Comparison of ENCODE assay signal across 9 cellular contexts in the genomic region with DNA sequence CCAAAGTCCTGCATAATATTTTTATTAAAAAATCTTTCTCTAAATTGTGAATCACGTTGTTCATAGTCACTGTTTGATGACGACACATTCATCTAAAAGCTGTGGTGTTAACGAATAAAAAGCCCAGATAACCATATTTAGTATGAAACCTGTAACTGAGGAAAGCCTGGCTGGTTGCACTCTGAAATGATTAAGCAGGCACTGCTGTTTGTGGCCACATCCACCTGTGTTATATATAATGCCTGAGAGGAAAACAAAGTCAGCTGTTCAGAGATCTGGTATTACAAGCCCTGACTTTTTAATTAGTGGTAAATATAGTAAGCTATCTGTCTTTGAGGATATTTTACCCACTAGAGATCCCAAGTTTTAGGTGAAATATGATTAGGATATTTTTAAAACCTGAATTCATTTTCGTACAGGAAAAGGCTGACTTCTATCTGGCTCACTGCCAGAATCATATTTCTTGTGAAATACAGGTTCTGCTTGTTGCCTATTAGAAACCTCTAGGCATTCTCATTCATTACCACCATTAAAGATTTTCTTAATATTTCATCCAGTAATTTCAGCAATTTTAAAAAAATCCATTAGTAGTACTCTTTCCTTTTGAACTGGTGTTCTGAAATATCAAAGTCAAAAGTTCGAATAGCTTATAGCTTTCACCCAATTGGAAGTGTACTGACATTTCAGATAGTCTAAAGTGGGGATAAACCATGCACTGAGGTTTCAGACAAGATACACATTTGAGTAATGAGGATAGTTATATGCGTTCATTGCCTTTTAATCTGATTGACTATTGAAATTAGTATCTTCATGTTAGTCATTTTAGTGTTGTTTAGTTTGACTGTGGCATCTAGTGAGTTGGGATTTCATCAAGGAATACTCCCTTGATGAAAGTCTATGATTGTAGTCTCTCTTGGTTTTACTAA.
DNase-seq lines count a peak whose midpoint lies in the region; ATAC-seq and TF ChIP-seq lines count a peak whose summit lies in the region.
"Had no signal": no experiment of that assay in that cellular context is flagged by ENCODE, and none has a peak within 500 bp of the region (broad histone marks: within the 10 kb centered on the region; RNA-seq: fewer than 3 reads in every experiment).

No MANE protein-coding gene starts in this region.

- H3K27ac Mint-ChIP-seq in osteocyte (ENCODE audit: unreplicated experiment): peak overlapping the region; percentile 95

- H3K27me3 ChIP-seq in PC-3 (ENCODE audit: low read length): no peaks in the 10 kb centered on the region

- H3K27ac ChIP-seq in PC-3 (ENCODE audit: low read length): peak overlapping the region; percentile 87
- H3K27ac ChIP-seq in OCI-LY7 (ENCODE audit: low read depth, low read length, poor library complexity, severe bottlenecking): no peak overlapping the region
- H3K27ac ChIP-seq: 22Rv1 had no signal

- BruUV-seq in PC-3 (replicated peaks; lab: Mats Ljungman, UMichigan) (TSS peak; percentile 93), OCI-LY7 (replicated peaks; lab: Mats Ljungman, UMichigan) (no TSS peak)

- H3K79me2 ChIP-seq in PC-3 (ENCODE audit: low read length) (peaks cover 36% of the 10 kb centered on the region), OCI-LY7 (ENCODE audit: insufficient read depth, low read depth, low read length) (no peaks in the 10 kb centered on the region; the same call in 1 of the 2 replicates)

- peaks cover 38% of the 10 kb centered on the region for H3K4me1 Mint-ChIP-seq in osteocyte (ENCODE audit: unreplicated experiment)

- peak overlapping the region; percentile 53 for H3K9ac ChIP-seq in PC-3 (ENCODE audit: low read length)

- H3K9me3 ChIP-seq in PC-3 (ENCODE audit: low read length) (no peaks in the 10 kb centered on the region), OCI-LY7 (ENCODE audit: low read length) (no peaks in the 10 kb centered on the region)

- no peaks in the 10 kb centered on the region for H3K9me2 ChIP-seq in PC-3 (replicated peaks; ENCODE audit: low read length)
- no peaks in the 10 kb centered on the region for H3K9me2 ChIP-seq in OCI-LY7 (ENCODE audit: insufficient read depth, low read length)

- POLR2A ChIA-PET in PC-3 (lab: Charles Lee; ENCODE audit: unreplicated experiment): interaction anchor here (0.5 kb wide), 1 partner anchor 446 kb away, joined by 3 read pairs; no protein-coding TSS in a partner anchor
- POLR2A ChIA-PET in OCI-LY7 (lab: Charles Lee): interaction anchor here (0.7 to 1.8 kb wide), 6 partner anchors 9 to 730 kb away, joined by 3 to 8 read pairs (median 3); no protein-coding TSS in a partner anchor

- ATAC-seq in HG02763 (IDR thresholded peaks at IDR 0.05; ENCODE audit: unreplicated experiment) (peak; percentile 91), PC-3 (peak; percentile 32; the same call in 1 of the 2 replicates)

- H3K4me2 ChIP-seq in PC-3 (ENCODE audit: low read length): peak overlapping the region; percentile 9
- no peak overlapping the region; the same call in 1 of the 2 replicates for H3K4me2 ChIP-seq in OCI-LY7 (ENCODE audit: low read length)

- no peaks in the 10 kb centered on the region for H3K27me3 Mint-ChIP-seq in osteocyte (ENCODE audit: unreplicated experiment)

- no peaks in the 10 kb centered on the region for H3F3A ChIP-seq in PC-3 (ENCODE audit: low read length, unreplicated experiment)

- H3K4me3 Mint-ChIP-seq in osteocyte (ENCODE audit: unreplicated experiment): no peak overlapping the region

- H4K20me1 ChIP-seq in PC-3 (ENCODE audit: low read length) (no peaks in the 10 kb centered on the region), OCI-LY7 (ENCODE audit: insufficient read depth, low read length) (no peaks in the 10 kb centered on the region)

- DNase-seq in DMS 273 (lab: John Stamatoyannopoulos, UW; ENCODE audit: unreplicated experiment): peak; percentile 3
- no peak for DNase-seq in DMS 273 treated with DMSO at 0.1 percent for 48 hours (lab: John Stamatoyannopoulos, UW)
- peak; percentile 41 for DNase-seq in PC-3
- no peak for DNase-seq in osteocyte (ENCODE audit: extremely low spot score, unreplicated experiment)
- DNase-seq in foreskin melanocyte: no peak
- no peak for DNase-seq in ecto neural progenitor cell (ENCODE audit: low spot score)
- DNase-seq in OCI-LY7 (ENCODE audit: low spot score): no peak

- no peaks in the 10 kb centered on the region for H3K9me3 Mint-ChIP-seq in osteocyte (ENCODE audit: unreplicated experiment)

- CTCF ChIA-PET in PC-3 (lab: Charles Lee) (interaction anchor here (1.9 kb wide), 1 partner anchor 20 kb away, joined by 6 read pairs; no protein-coding TSS in a partner anchor), OCI-LY7 (lab: Charles Lee; ENCODE audit: unreplicated experiment) (no interaction called here)

- no peak overlapping the region for H2AFZ ChIP-seq in PC-3 (ENCODE audit: low read length)
- no peak overlapping the region for H2AFZ ChIP-seq in OCI-LY7 (ENCODE audit: low read length)

- H3K36me3 ChIP-seq in PC-3 (ENCODE audit: low read depth, low read length) (no peaks in the 10 kb centered on the region), OCI-LY7 (ENCODE audit: insufficient read depth, low read length) (no peaks in the 10 kb centered on the region)

- H3K4me1 ChIP-seq in PC-3 (ENCODE audit: insufficient read depth, low read length) (peaks cover 18% of the 10 kb centered on the region), OCI-LY7 (ENCODE audit: insufficient read depth, low read length, poor library complexity, severe bottlenecking) (no peaks in the 10 kb centered on the region)

- H3K36me3 Mint-ChIP-seq in osteocyte (ENCODE audit: unreplicated experiment): peaks cover 32% of the 10 kb centered on the region

- H3K4me3 ChIP-seq in PC-3 (ENCODE audit: low read length) (no peak overlapping the region), OCI-LY7 (ENCODE audit: low read depth, low read length, poor library complexity, severe bottlenecking) (no peak overlapping the region)

- intact Hi-C loops in PC-3 (cut with micrococcal nuclease) (loop anchor here (1.0 kb wide), 1 partner anchor 25 kb away; no protein-coding TSS in a partner anchor), OCI-LY7 (cut with micrococcal nuclease; ENCODE audit: unreplicated experiment) (no loop called here)

- TF ChIP-seq CTCF in PC-3 (conservative IDR thresholded peaks at IDR 0.05; ENCODE audit: low read depth, low read length) (no peak), osteocyte (IDR thresholded peaks at IDR 0.05) (no peak), OCI-LY7 (conservative IDR thresholded peaks at IDR 0.05; ENCODE audit: low read length) (no peak)

Comparison
In these comparisons a context has a peak if more than half of its experiments do, and no peak if none do; other contexts are left out.
1. DNase-seq: peak in DMS 273 (single experiment) and PC-3 (single experiment); none in DMS 273 treated with DMSO at 0.1 percent for 48 hours (single experiment), osteocyte (single experiment), foreskin melanocyte (single experiment), ecto neural progenitor cell (single experiment) and OCI-LY7 (single experiment).